ENCODE assay signal across 12 cellular contexts in genomic region chr6:52522151-52522626, GRCh38. TPM values are rescaled to one million over a fixed set of nuclear protein-coding genes. Genes with fewer than 3 reads are reported as not detected.
DNase-seq lines count a peak whose midpoint lies in the region; TF ChIP-seq lines count a peak whose summit lies in the region.
"Had no signal": no experiment of that assay in that cellular context is flagged by ENCODE, and none has a peak within 500 bp of the region (broad histone marks: within the 10 kb centered on the region; RNA-seq: fewer than 3 reads in every experiment).

No MANE protein-coding gene starts in this region.

- no peak overlapping the region for H2AFZ ChIP-seq in ACC112 (ENCODE audit: low read length, unreplicated experiment)

- H3K36me3 ChIP-seq in ACC112 (ENCODE audit: insufficient read depth, low read length) (peaks cover 25% of the 10 kb centered on the region), HAP-1 (replicated peaks) (no peaks in the 10 kb centered on the region)

- peaks cover 3% of the 10 kb centered on the region for H3K27me3 Mint-ChIP-seq in nephron (ENCODE audit: low read depth)
- H3K27me3 Mint-ChIP-seq: activated naive CD8-positive, alpha-beta T cell treated with anti-CD3 and anti-CD28 coated beads for 36 hours; B cell had no signal

- peak overlapping the region in 2 of 3 experiments; percentile 60 to 70 for H3K27ac Mint-ChIP-seq in nephron
- H3K27ac Mint-ChIP-seq: activated naive CD8-positive, alpha-beta T cell treated with anti-CD3 and anti-CD28 coated beads for 36 hours; B cell had no signal

- H3K4me3 ChIP-seq in ACC112 (ENCODE audit: low read depth, low read length) (peak overlapping the region; percentile 38), fibroblast of pulmonary artery (replicated peaks; ENCODE audit: low read depth, low read length) (no peak overlapping the region), HAP-1 (no peak overlapping the region)

- peak; percentile 38 for DNase-seq in RPMI7951 (ENCODE audit: low read depth)
- peak; percentile 81 for DNase-seq in fibroblast of pulmonary artery (ENCODE audit: low read depth)
- no peak for DNase-seq in HAP-1 (ENCODE audit: low spot score in 2 of 2)
- DNase-seq in NCI-H446 treated with DMSO at 0.1 percent for 48 hours (lab: John Stamatoyannopoulos, UW) = no peak
- DNase-seq in NCI-H146 (lab: John Stamatoyannopoulos, UW) = no peak
- DNase-seq in DMS53 (lab: John Stamatoyannopoulos, UW) = no peak
- DNase-seq: activated CD4-positive, alpha-beta T cell treated with anti-CD3 and anti-CD28 coated beads for 4 hours; activated naive CD8-positive, alpha-beta T cell treated with anti-CD3 and anti-CD28 coated beads for 36 hours; posterior cingulate gyrus had no signal

- H3K4me1 Mint-ChIP-seq in nephron = peaks cover 46% of the 10 kb centered on the region

- no peak overlapping the region for H3K4me3 Mint-ChIP-seq in nephron
- H3K4me3 Mint-ChIP-seq: activated naive CD8-positive, alpha-beta T cell treated with anti-CD3 and anti-CD28 coated beads for 36 hours; B cell had no signal

- peaks cover 80% of the 10 kb centered on the region for H3K79me2 ChIP-seq in ACC112 (ENCODE audit: control insufficient read depth, insufficient read depth, low read length, unreplicated experiment)

- H3K27me3 ChIP-seq in ACC112 (ENCODE audit: insufficient read depth, low read length) = no peaks in the 10 kb centered on the region
- no peaks in the 10 kb centered on the region for H3K27me3 ChIP-seq in HAP-1 (ENCODE audit: low read depth)

- H3K9me3 Mint-ChIP-seq in nephron = no peaks in the 10 kb centered on the region
- H3K9me3 Mint-ChIP-seq: activated naive CD8-positive, alpha-beta T cell treated with anti-CD3 and anti-CD28 coated beads for 36 hours had no signal

- in situ Hi-C loops in HAP-1 (cut with MboI; ENCODE audit: low sequenced_read_pairs) = no loop called here

- H3K36me3 Mint-ChIP-seq in nephron (ENCODE audit: low read depth) = peaks cover 22% of the 10 kb centered on the region

- no peaks in the 10 kb centered on the region for H3K9me3 ChIP-seq in HAP-1

- peak overlapping the region; percentile 96 for H3K27ac ChIP-seq in ACC112 (ENCODE audit: low read depth, low read length)

- TF ChIP-seq CTCF in fibroblast of pulmonary artery (IDR thresholded peaks at IDR 0.05; ENCODE audit: low read length, missing control alignments) (peak; percentile 12), nephron (IDR thresholded peaks at IDR 0.05; ENCODE audit: unreplicated experiment in 3 of 3) (no peak)

- H3K4me1 ChIP-seq in ACC112 (ENCODE audit: control insufficient read depth, insufficient read depth, low read length, unreplicated experiment) (peaks cover 91% of the 10 kb centered on the region), HAP-1 (no peaks in the 10 kb centered on the region)

RNA-seq across cellular contexts. Expression of gene TRAM2, which starts 54.7 kb away (rescaled TPM):
- 56.2 and 58.0 TPM in 2 replicates for total RNA-seq in RPMI7951 (2014; rRNA removed; shearing (Covaris generic))

Comparison
In these comparisons a context has a peak if more than half of its experiments do, and no peak if none do; other contexts are left out.
1. DNase-seq: peak in RPMI7951 (single experiment) and fibroblast of pulmonary artery (single experiment); none in HAP-1 (0 of 2), NCI-H446 treated with DMSO at 0.1 percent for 48 hours (single experiment), NCI-H146 (single experiment) and DMS53 (single experiment).